In the genomic region with DNA sequence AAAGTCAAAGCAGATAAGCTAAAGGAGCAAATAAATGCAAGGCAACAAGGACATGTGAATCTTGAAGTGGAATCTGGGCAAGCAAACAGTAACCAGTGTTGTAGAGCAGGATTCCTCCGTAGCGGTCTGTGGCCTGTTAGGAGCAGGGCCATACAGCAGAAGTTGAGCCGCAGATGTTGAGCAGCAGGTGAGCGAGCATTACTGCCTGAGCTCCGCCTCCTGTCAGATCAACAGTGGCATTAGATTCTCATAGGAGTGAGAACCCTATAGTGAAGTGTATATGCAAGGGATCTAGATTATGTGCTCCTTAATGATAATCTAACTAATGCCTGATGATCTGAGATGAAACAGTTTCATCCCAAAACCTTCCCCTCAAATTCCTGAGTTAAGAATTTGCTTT, we compare ENCODE assay signal across 30 cellular contexts.
"Had no signal": no experiment of that assay in that cellular context is flagged by ENCODE, and none has a peak within 500 bp of the region (broad histone marks: within the 10 kb centered on the region; RNA-seq: fewer than 3 reads in every experiment).

No MANE protein-coding gene starts in this region.

- H3K4me1 Mint-ChIP-seq: activated CD4-positive, alpha-beta memory T cell treated with anti-CD3 and anti-CD28 coated beads, Interleukin-2, amount 10 ng/mL, durations not matched to agents 7 days and 5 days; activated CD4-positive, alpha-beta T cell treated with anti-CD3 and anti-CD28 coated beads, Interleukin-2, amount 10 ng/mL, durations not matched to agents 7 days and 5 days; activated naive CD4-positive, alpha-beta T cell treated with anti-CD3 and anti-CD28 coated beads, Interleukin-2, amount 10 ng/mL, durations not matched to agents 7 days and 5 days; activated naive CD8-positive, alpha-beta T cell treated with anti-CD3 and anti-CD28 coated beads, Interleukin-2, amount 10 ng/mL, durations not matched to agents 7 days and 5 days; brain had no signal

- H3K4me1 ChIP-seq: ascending aorta, breast epithelium, colonic mucosa, esophagus squamous epithelium, gastroesophageal sphincter, heart right ventricle had no signal

- H3K4me2 ChIP-seq: hepatocyte had no signal

- H3K4me3 ChIP-seq: ascending aorta, breast epithelium, cardiac muscle cell, colonic mucosa, esophagus squamous epithelium, gastroesophageal sphincter, heart right ventricle, hepatocyte had no signal

- H3K36me3 Mint-ChIP-seq: activated naive CD4-positive, alpha-beta T cell treated with anti-CD3 and anti-CD28 coated beads, Interleukin-2, amount 10 ng/mL, durations not matched to agents 7 days and 5 days; activated naive CD4-positive, alpha-beta T cell treated with anti-CD3 and anti-CD28 coated beads, Interleukin-2, amount 50 U/mL, for 72 hours; activated naive CD8-positive, alpha-beta T cell treated with anti-CD3 and anti-CD28 coated beads, Interleukin-2, amount 10 ng/mL, durations not matched to agents 7 days and 5 days had no signal

- H2AFZ ChIP-seq: hepatocyte had no signal

- H3K27ac Mint-ChIP-seq: activated CD4-positive, alpha-beta memory T cell treated with anti-CD3 and anti-CD28 coated beads, Interleukin-2, amount 10 ng/mL, durations not matched to agents 7 days and 5 days; activated CD4-positive, alpha-beta T cell treated with anti-CD3 and anti-CD28 coated beads, Interleukin-2, amount 10 ng/mL, durations not matched to agents 7 days and 5 days; activated naive CD4-positive, alpha-beta T cell treated with anti-CD3 and anti-CD28 coated beads, Interleukin-2, amount 10 ng/mL, durations not matched to agents 7 days and 5 days; activated naive CD4-positive, alpha-beta T cell treated with anti-CD3 and anti-CD28 coated beads, Interleukin-2, amount 50 U/mL, for 72 hours; activated naive CD8-positive, alpha-beta T cell treated with anti-CD3 and anti-CD28 coated beads, Interleukin-2, amount 10 ng/mL, durations not matched to agents 7 days and 5 days; activated T-cell treated with anti-CD3 and anti-CD28 coated beads, Interleukin-2, amount 50 U/mL, for 24 hours; activated T-cell treated with anti-CD3 and anti-CD28 coated beads, Interleukin-2, amount 50 U/mL, for 72 hours; brain; T-helper 2 cell treated with Interferon-gamma antibody and Interleukin-4, amounts not matched to agents 5 μg/mL and 100 μg/mL, for 36 hours had no signal

- H3K4me3 Mint-ChIP-seq: activated CD4-positive, alpha-beta memory T cell treated with anti-CD3 and anti-CD28 coated beads, Interleukin-2, amount 10 ng/mL, durations not matched to agents 7 days and 5 days; activated CD4-positive, alpha-beta T cell treated with anti-CD3 and anti-CD28 coated beads, Interleukin-2, amount 10 ng/mL, durations not matched to agents 7 days and 5 days; activated naive CD4-positive, alpha-beta T cell treated with anti-CD3 and anti-CD28 coated beads, Interleukin-2, amount 10 ng/mL, durations not matched to agents 7 days and 5 days; activated naive CD8-positive, alpha-beta T cell treated with anti-CD3 and anti-CD28 coated beads, Interleukin-2, amount 10 ng/mL, durations not matched to agents 7 days and 5 days; activated T-cell treated with anti-CD3 and anti-CD28 coated beads, Interleukin-2, amount 50 U/mL, for 24 hours; activated T-cell treated with anti-CD3 and anti-CD28 coated beads, Interleukin-2, amount 50 U/mL, for 72 hours; brain; T-helper 2 cell treated with Interferon-gamma antibody and Interleukin-4, amounts not matched to agents 5 μg/mL and 100 μg/mL, for 36 hours had no signal

- ATAC-seq: activated naive CD4-positive, alpha-beta T cell treated with anti-CD3 and anti-CD28 coated beads, Interleukin-2, amount 50 U/mL, for 72 hours; activated T-cell treated with anti-CD3 and anti-CD28 coated beads, Interleukin-2, amount 50 U/mL, for 72 hours; gastroesophageal sphincter; heart right ventricle had no signal

- H3K27ac ChIP-seq: ascending aorta, breast epithelium, cardiac muscle cell, colonic mucosa, epithelial cell of prostate, esophagus squamous epithelium, gastroesophageal sphincter, heart right ventricle, hepatocyte had no signal

- H3K79me2 ChIP-seq: hepatocyte had no signal

- DNase-seq: activated CD4-positive, alpha-beta memory T cell treated with anti-CD3 and anti-CD28 coated beads, Interleukin-2, amount 10 ng/mL, durations not matched to agents 7 days and 5 days; activated CD4-positive, alpha-beta T cell treated with anti-CD3 and anti-CD28 coated beads for 1 hour; activated CD4-positive, alpha-beta T cell treated with anti-CD3 and anti-CD28 coated beads for 4 hours; activated CD4-positive, alpha-beta T cell treated with anti-CD3 and anti-CD28 coated beads, Interleukin-2, amount 10 ng/mL, durations not matched to agents 7 days and 5 days; activated CD4-positive, alpha-beta T cell treated with anti-CD3 and anti-CD28 coated beads, Interleukin-2, amount 50 U/mL, for 4 hours; activated CD8-positive, alpha-beta memory T cell treated with anti-CD3 and anti-CD28 coated beads, Interleukin-2, amount 50 U/mL, for 48 hours; activated gamma-delta T cell; activated naive CD4-positive, alpha-beta T cell; activated naive CD4-positive, alpha-beta T cell treated with anti-CD3 and anti-CD28 coated beads, Interleukin-2, amount 10 ng/mL, durations not matched to agents 7 days and 5 days; activated naive CD8-positive, alpha-beta T cell treated with anti-CD3 and anti-CD28 coated beads, Interleukin-2, amount 10 ng/mL, durations not matched to agents 7 days and 5 days; activated T-cell treated with anti-CD3 and anti-CD28 coated beads for 4 hours; activated T-cell treated with anti-CD3 and anti-CD28 coated beads, Interleukin-2, amount 50 U/mL, for 24 hours; activated T-cell treated with anti-CD3 and anti-CD28 coated beads, Interleukin-2, amount 50 U/mL, for 72 hours; central memory CD4-positive, alpha-beta T cell; cerebellar nuclear complex; colonic mucosa; effector CD8-positive, alpha-beta T cell; esophagus squamous epithelium; foreskin melanocyte; heart right ventricle; T1000 had no signal

- H3K27me3 Mint-ChIP-seq: activated CD4-positive, alpha-beta memory T cell treated with anti-CD3 and anti-CD28 coated beads, Interleukin-2, amount 10 ng/mL, durations not matched to agents 7 days and 5 days; activated CD4-positive, alpha-beta T cell treated with anti-CD3 and anti-CD28 coated beads, Interleukin-2, amount 10 ng/mL, durations not matched to agents 7 days and 5 days; activated naive CD4-positive, alpha-beta T cell treated with anti-CD3 and anti-CD28 coated beads, Interleukin-2, amount 10 ng/mL, durations not matched to agents 7 days and 5 days; activated naive CD8-positive, alpha-beta T cell treated with anti-CD3 and anti-CD28 coated beads, Interleukin-2, amount 10 ng/mL, durations not matched to agents 7 days and 5 days; activated T-cell treated with anti-CD3 and anti-CD28 coated beads, Interleukin-2, amount 50 U/mL, for 24 hours; brain had no signal

- H3K27me3 ChIP-seq: ascending aorta, breast epithelium, cardiac muscle cell, colonic mucosa, esophagus squamous epithelium, gastroesophageal sphincter, heart right ventricle, hepatocyte had no signal

- H3K36me3 ChIP-seq: ascending aorta, breast epithelium, cardiac muscle cell, colonic mucosa, esophagus squamous epithelium, gastroesophageal sphincter, heart right ventricle had no signal
